Comparison of ENCODE assay signal across 1 cellular context in the genomic region with DNA sequence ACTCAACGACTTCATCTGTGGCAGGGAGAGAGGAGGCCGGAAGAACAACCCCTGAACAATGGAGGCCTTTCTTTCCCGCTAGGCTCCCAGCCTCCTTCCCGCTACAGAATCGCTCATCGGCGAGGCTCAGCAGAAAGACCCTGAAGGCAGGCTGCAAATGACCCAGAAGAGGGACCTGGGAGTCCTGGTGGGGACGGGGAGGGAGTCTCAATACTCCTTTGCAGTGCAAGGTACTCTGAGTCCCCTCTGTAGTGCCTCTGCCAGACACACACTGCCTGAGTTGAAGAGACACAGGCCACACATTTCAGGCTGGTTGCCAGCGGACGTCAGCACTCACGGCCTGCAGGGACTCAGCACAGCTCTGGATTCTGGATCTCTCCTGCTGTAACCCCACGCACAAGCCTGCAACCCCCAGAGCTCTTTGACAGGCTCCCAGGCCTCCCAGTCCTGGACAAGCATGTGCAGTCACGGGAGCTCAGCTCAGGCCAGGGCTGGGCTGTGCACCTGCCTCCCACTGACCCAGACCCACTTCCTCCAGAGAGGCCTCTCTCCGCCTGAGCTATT.
TF ChIP-seq lines count a peak whose summit lies in the region.

No MANE protein-coding gene starts in this region.

TF ChIP-seq in HepG2, 621 proteins besides CTCF, POLR2A, EP300 and RAD21 (continued from another document and continues in another):
- TF ChIP-seq SAFB2 (CRISPR knock-in tag; IDR thresholded peaks at IDR 0.05; ENCODE audit: borderline replicate concordance, low read depth) (no peak), ZFX (CRISPR knock-in tag; IDR thresholded peaks at IDR 0.05; ENCODE audit: low read depth) (peak; percentile 75), SOX13 (IDR thresholded peaks at IDR 0.05) (no peak), SOX13 (CRISPR knock-in tag; conservative IDR thresholded peaks at IDR 0.05 in 1 of 2, IDR thresholded peaks at IDR 0.05 in 1 of 2) (no peak), ZNF101 (CRISPR knock-in tag; IDR thresholded peaks at IDR 0.05; ENCODE audit: borderline replicate concordance, low read depth) (no peak), AGO2 (optimal IDR thresholded peaks at IDR 0.05; ENCODE audit: low read depth, low read length) (no peak), ZNF556 (CRISPR knock-in tag; IDR thresholded peaks at IDR 0.05; ENCODE audit: borderline replicate concordance) (no peak), NCOA1 (CRISPR knock-in tag; IDR thresholded peaks at IDR 0.05) (no peak), MTA3 (CRISPR knock-in tag; IDR thresholded peaks at IDR 0.05) (no peak), SOX6 (IDR thresholded peaks at IDR 0.05) (no peak), SOX6 (CRISPR knock-in tag; IDR thresholded peaks at IDR 0.05) (peak; percentile 52), ZC3H13 (CRISPR knock-in tag; IDR thresholded peaks at IDR 0.05) (no peak), NR2F6 (IDR thresholded peaks at IDR 0.05) (no peak), NR2F6 (CRISPR knock-in tag; IDR thresholded peaks at IDR 0.05) (no peak), KDM5B (CRISPR knock-in tag; IDR thresholded peaks at IDR 0.05; ENCODE audit: borderline replicate concordance) (peak; percentile 36; the same call in 1 of the 2 replicates), ZNF274 (CRISPR knock-in tag; IDR thresholded peaks at IDR 0.05) (0 out of 2 replicates have a peak, but pooled peaks have one; percentile 22), HES4 (CRISPR knock-in tag; IDR thresholded peaks at IDR 0.05; ENCODE audit: borderline replicate concordance) (0 out of 2 replicates have a peak, but pooled peaks have one; percentile 72), IKZF1 (IDR thresholded peaks at IDR 0.05) (no peak), ZNF33B (CRISPR knock-in tag; IDR thresholded peaks at IDR 0.05) (0 out of 2 replicates have a peak, but pooled peaks have one; percentile 24), NAIF1 (CRISPR knock-in tag; IDR thresholded peaks at IDR 0.05; ENCODE audit: borderline replicate concordance) (no peak), SIN3B (IDR thresholded peaks at IDR 0.05; ENCODE audit: low read length) (no peak), ZNF780A (CRISPR knock-in tag; IDR thresholded peaks at IDR 0.05) (no peak), ETV6 (CRISPR knock-in tag; conservative IDR thresholded peaks at IDR 0.05) (no peak), CENPX (CRISPR knock-in tag; IDR thresholded peaks at IDR 0.05) (no peak), ZNF777 (CRISPR knock-in tag; IDR thresholded peaks at IDR 0.05) (no peak), YEATS2 (CRISPR knock-in tag; IDR thresholded peaks at IDR 0.05; ENCODE audit: borderline replicate concordance) (peak; percentile 39; the same call in 1 of the 2 replicates), ZIK1 (CRISPR knock-in tag; IDR thresholded peaks at IDR 0.05; ENCODE audit: borderline replicate concordance, low read depth) (no peak), SIN3A (IDR thresholded peaks at IDR 0.05; ENCODE audit: borderline replicate concordance, low read depth, low read length) (no peak), ELF4 (CRISPR knock-in tag; IDR thresholded peaks at IDR 0.05; ENCODE audit: borderline replicate concordance) (no peak), ZNF558 (CRISPR knock-in tag; IDR thresholded peaks at IDR 0.05; ENCODE audit: borderline replicate concordance) (0 out of 2 replicates have a peak, but pooled peaks have one; percentile 51), ZNF260 (CRISPR knock-in tag; IDR thresholded peaks at IDR 0.05; ENCODE audit: borderline replicate concordance, low read depth) (no peak), CAMTA2 (CRISPR knock-in tag; IDR thresholded peaks at IDR 0.05; ENCODE audit: borderline replicate concordance) (no peak)
- TF ChIP-seq, protein P1, sequence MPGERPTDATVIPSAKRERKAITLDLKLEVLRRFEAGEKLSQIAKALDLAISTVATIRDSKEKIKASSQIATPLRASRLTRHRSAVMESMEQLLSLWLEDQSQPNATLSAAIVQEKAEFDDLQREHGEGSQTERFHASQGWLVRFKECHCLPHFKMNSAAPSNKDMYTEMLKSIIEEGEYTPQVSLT (CRISPR knock-in tag; IDR thresholded peaks at IDR 0.05; ENCODE audit: borderline replicate concordance, low read depth) = no peak
- TF ChIP-seq, protein P2, sequence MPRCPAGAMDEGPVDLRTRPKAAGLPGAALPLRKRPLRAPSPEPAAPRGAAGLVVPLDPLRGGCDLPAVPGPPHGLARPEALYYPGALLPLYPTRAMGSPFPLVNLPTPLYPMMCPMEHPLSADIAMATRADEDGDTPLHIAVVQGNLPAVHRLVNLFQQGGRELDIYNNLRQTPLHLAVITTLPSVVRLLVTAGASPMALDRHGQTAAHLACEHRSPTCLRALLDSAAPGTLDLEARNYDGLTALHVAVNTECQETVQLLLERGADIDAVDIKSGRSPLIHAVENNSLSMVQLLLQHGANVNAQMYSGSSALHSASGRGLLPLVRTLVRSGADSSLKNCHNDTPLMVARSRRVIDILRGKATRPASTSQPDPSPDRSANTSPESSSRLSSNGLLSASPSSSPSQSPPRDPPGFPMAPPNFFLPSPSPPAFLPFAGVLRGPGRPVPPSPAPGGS (CRISPR knock-in tag; IDR thresholded peaks at IDR 0.05) = no peak
- TF ChIP-seq, protein P3, sequence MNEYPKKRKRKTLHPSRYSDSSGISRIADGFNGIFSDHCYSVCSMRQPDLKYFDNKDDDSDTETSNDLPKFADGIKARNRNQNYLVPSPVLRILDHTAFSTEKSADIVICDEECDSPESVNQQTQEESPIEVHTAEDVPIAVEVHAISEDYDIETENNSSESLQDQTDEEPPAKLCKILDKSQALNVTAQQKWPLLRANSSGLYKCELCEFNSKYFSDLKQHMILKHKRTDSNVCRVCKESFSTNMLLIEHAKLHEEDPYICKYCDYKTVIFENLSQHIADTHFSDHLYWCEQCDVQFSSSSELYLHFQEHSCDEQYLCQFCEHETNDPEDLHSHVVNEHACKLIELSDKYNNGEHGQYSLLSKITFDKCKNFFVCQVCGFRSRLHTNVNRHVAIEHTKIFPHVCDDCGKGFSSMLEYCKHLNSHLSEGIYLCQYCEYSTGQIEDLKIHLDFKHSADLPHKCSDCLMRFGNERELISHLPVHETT (CRISPR knock-in tag; conservative IDR thresholded peaks at IDR 0.05) = no peak
- TF ChIP-seq, protein P4, sequence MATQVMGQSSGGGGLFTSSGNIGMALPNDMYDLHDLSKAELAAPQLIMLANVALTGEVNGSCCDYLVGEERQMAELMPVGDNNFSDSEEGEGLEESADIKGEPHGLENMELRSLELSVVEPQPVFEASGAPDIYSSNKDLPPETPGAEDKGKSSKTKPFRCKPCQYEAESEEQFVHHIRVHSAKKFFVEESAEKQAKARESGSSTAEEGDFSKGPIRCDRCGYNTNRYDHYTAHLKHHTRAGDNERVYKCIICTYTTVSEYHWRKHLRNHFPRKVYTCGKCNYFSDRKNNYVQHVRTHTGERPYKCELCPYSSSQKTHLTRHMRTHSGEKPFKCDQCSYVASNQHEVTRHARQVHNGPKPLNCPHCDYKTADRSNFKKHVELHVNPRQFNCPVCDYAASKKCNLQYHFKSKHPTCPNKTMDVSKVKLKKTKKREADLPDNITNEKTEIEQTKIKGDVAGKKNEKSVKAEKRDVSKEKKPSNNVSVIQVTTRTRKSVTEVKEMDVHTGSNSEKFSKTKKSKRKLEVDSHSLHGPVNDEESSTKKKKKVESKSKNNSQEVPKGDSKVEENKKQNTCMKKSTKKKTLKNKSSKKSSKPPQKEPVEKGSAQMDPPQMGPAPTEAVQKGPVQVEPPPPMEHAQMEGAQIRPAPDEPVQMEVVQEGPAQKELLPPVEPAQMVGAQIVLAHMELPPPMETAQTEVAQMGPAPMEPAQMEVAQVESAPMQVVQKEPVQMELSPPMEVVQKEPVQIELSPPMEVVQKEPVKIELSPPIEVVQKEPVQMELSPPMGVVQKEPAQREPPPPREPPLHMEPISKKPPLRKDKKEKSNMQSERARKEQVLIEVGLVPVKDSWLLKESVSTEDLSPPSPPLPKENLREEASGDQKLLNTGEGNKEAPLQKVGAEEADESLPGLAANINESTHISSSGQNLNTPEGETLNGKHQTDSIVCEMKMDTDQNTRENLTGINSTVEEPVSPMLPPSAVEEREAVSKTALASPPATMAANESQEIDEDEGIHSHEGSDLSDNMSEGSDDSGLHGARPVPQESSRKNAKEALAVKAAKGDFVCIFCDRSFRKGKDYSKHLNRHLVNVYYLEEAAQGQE (IDR thresholded peaks at IDR 0.05; ENCODE audit: borderline replicate concordance in 1 of 2, low read depth in 1 of 2, low read length in 2 of 2) = no peak
- TF ChIP-seq, protein P5, sequence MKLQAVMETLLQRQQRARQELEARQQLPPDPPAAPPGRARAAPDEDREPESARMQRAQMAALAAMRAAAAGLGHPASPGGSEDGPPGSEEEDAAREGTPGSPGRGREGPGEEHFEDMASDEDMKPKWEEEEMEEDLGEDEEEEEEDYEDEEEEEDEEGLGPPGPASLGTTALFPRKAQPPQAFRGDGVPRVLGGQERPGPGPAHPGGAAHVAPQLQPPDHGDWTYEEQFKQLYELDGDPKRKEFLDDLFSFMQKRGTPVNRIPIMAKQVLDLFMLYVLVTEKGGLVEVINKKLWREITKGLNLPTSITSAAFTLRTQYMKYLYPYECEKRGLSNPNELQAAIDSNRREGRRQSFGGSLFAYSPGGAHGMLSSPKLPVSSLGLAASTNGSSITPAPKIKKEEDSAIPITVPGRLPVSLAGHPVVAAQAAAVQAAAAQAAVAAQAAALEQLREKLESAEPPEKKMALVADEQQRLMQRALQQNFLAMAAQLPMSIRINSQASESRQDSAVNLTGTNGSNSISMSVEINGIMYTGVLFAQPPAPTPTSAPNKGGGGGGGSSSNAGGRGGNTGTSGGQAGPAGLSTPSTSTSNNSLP (IDR thresholded peaks at IDR 0.05; ENCODE audit: low read depth, low read length) = no peak
- TF ChIP-seq, protein P6, sequence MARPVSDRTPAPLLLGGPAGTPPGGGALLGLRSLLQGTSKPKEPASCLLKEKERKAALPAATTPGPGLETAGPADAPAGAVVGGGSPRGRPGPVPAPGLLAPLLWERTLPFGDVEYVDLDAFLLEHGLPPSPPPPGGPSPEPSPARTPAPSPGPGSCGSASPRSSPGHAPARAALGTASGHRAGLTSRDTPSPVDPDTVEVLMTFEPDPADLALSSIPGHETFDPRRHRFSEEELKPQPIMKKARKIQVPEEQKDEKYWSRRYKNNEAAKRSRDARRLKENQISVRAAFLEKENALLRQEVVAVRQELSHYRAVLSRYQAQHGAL (CRISPR knock-in tag; IDR thresholded peaks at IDR 0.05; ENCODE audit: not compliant biosample characterization) = no peak
- TF ChIP-seq, protein P7, sequence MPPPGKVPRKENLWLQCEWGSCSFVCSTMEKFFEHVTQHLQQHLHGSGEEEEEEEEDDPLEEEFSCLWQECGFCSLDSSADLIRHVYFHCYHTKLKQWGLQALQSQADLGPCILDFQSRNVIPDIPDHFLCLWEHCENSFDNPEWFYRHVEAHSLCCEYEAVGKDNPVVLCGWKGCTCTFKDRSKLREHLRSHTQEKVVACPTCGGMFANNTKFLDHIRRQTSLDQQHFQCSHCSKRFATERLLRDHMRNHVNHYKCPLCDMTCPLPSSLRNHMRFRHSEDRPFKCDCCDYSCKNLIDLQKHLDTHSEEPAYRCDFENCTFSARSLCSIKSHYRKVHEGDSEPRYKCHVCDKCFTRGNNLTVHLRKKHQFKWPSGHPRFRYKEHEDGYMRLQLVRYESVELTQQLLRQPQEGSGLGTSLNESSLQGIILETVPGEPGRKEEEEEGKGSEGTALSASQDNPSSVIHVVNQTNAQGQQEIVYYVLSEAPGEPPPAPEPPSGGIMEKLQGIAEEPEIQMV (CRISPR knock-in tag; IDR thresholded peaks at IDR 0.05; ENCODE audit: low read depth) = no peak
- TF ChIP-seq, protein P8, sequence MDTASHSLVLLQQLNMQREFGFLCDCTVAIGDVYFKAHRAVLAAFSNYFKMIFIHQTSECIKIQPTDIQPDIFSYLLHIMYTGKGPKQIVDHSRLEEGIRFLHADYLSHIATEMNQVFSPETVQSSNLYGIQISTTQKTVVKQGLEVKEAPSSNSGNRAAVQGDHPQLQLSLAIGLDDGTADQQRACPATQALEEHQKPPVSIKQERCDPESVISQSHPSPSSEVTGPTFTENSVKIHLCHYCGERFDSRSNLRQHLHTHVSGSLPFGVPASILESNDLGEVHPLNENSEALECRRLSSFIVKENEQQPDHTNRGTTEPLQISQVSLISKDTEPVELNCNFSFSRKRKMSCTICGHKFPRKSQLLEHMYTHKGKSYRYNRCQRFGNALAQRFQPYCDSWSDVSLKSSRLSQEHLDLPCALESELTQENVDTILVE (CRISPR knock-in tag; IDR thresholded peaks at IDR 0.05) = no peak
- TF ChIP-seq, protein P9, sequence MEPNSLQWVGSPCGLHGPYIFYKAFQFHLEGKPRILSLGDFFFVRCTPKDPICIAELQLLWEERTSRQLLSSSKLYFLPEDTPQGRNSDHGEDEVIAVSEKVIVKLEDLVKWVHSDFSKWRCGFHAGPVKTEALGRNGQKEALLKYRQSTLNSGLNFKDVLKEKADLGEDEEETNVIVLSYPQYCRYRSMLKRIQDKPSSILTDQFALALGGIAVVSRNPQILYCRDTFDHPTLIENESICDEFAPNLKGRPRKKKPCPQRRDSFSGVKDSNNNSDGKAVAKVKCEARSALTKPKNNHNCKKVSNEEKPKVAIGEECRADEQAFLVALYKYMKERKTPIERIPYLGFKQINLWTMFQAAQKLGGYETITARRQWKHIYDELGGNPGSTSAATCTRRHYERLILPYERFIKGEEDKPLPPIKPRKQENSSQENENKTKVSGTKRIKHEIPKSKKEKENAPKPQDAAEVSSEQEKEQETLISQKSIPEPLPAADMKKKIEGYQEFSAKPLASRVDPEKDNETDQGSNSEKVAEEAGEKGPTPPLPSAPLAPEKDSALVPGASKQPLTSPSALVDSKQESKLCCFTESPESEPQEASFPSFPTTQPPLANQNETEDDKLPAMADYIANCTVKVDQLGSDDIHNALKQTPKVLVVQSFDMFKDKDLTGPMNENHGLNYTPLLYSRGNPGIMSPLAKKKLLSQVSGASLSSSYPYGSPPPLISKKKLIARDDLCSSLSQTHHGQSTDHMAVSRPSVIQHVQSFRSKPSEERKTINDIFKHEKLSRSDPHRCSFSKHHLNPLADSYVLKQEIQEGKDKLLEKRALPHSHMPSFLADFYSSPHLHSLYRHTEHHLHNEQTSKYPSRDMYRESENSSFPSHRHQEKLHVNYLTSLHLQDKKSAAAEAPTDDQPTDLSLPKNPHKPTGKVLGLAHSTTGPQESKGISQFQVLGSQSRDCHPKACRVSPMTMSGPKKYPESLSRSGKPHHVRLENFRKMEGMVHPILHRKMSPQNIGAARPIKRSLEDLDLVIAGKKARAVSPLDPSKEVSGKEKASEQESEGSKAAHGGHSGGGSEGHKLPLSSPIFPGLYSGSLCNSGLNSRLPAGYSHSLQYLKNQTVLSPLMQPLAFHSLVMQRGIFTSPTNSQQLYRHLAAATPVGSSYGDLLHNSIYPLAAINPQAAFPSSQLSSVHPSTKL (CRISPR knock-in tag; IDR thresholded peaks at IDR 0.05) = no peak
- TF ChIP-seq, protein P10, sequence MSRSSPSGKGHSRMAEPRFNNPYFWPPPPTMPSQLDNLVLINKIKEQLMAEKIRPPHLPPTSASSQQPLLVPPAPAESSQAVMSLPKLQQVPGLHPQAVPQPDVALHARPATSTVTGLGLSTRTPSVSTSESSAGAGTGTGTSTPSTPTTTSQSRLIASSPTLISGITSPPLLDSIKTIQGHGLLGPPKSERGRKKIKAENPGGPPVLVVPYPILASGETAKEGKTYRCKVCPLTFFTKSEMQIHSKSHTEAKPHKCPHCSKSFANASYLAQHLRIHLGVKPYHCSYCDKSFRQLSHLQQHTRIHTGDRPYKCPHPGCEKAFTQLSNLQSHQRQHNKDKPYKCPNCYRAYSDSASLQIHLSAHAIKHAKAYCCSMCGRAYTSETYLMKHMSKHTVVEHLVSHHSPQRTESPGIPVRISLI (CRISPR knock-in tag; IDR thresholded peaks at IDR 0.05; ENCODE audit: borderline replicate concordance) = no peak
